ENCODE assay signal across 1 cellular context in genomic region chr7:101161692-101162461, GRCh38.
TF ChIP-seq lines count a peak whose summit lies in the region.

No MANE protein-coding gene starts in this region.

TF ChIP-seq in HEK293, 187 proteins besides CTCF, POLR2A, EP300 and RAD21 (continued from another document):
- TF ChIP-seq IKZF3 (tag by site-specific recombination; IDR thresholded peaks at IDR 0.05) (no peak), KLF8 (tag by site-specific recombination; IDR thresholded peaks at IDR 0.05) (no peak), ZNF548 (tag by site-specific recombination; IDR thresholded peaks at IDR 0.05) (no peak), ZNF571 (tag by site-specific recombination; IDR thresholded peaks at IDR 0.05) (no peak), ZSCAN18 (tag by site-specific recombination; IDR thresholded peaks at IDR 0.05) (no peak), ATF2 (tag by site-specific recombination; IDR thresholded peaks at IDR 0.05; ENCODE audit: low read depth) (no peak), PRDM10 (tag by site-specific recombination; IDR thresholded peaks at IDR 0.05) (peak; percentile 80), ZBTB1 (tag by site-specific recombination; IDR thresholded peaks at IDR 0.05) (no peak), ZNF16 (tag by site-specific recombination; IDR thresholded peaks at IDR 0.05; ENCODE audit: low read depth) (no peak), ZNF362 (tag by site-specific recombination; IDR thresholded peaks at IDR 0.05) (peak; percentile 59; the same call in 1 of the 2 replicates)
